Comparison of ENCODE assay signal across 20 cellular contexts in the genomic region with DNA sequence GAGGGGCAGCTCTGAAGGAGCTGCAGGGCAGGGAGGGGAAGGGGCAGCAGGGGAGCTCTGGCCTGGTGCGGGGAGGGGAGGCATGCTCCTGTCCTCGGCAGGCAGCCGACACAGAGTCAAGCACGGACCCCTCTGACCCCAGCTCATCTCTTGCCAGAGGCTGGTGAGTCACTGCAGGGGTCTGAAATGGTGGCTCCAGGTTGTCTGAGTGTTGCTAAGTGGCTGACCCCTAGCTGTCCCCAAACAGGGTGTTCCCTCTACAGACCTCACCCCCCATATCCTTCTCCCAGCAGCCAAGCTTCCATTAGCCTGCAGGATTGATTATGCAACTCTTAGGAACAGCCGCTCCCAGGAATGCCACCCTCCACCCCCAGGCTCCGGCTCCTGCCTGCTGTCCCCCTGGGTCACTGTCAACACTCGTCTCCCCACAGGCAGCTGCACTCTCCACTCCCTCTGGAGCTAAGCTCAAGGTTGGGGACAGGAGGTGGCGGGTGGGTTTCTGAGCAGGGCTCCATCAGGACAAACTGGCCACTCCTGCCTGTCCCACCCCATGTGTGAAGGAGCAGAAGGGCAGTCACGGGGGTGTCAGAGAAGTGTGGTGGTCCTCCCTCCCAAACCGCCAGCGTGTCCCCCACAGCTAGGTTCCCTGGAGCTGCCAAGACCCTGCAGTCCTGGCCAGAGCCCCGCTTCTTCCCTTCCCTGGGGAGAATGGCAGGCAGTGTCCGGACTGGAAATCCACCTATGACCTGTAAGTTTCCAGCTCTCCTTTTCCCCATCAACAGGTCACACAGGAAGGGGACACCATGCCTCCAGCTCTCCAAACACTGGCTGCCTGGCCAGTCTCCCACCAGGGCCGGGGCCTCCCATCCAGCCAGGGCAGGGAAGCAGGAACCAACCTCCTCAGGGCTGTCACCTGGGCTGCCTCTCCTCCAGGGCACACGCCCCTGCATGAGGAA. TPM values are rescaled to one million over a fixed set of nuclear protein-coding genes. Genes with fewer than 3 reads are reported as not detected.
DNase-seq lines count a peak whose midpoint lies in the region; ATAC-seq, FAIRE-seq and TF ChIP-seq lines count a peak whose summit lies in the region.
"Had no signal": no experiment of that assay in that cellular context is flagged by ENCODE, and none has a peak within 500 bp of the region (broad histone marks: within the 10 kb centered on the region; RNA-seq: fewer than 3 reads in every experiment).

No MANE protein-coding gene starts in this region.

- H3K9ac ChIP-seq in endodermal cell (ENCODE audit: extremely low read depth, low read length, poor library complexity, severe bottlenecking), result no peak overlapping the region

- no peak for DNase-seq in natural killer cell treated with Interleukin-12 subunit alpha and Interleukin-12 subunit beta and Interleukin-15 and Interleukin-18, amount 100 ng/mL, for 72 hours (ENCODE audit: low spot score)
- DNase-seq in natural killer cell (no peak), endodermal cell (peak; percentile 80), CD14-positive monocyte (ENCODE audit: low spot score) (no peak), HUDEP-2 (lab: John Stamatoyannopoulos, UW; ENCODE audit: unreplicated experiment in 76 of 76) (no peak), pancreas (no peak)
- DNase-seq in stimulated activated CD4-positive, alpha-beta T cell treated with anti-CD3 and anti-CD28 coated beads, Interleukin-4, amount 100 ng/mL, for 1 hour, result no peak
- DNase-seq: activated naive CD4-positive, alpha-beta T cell treated with anti-CD3 and anti-CD28 coated beads, Interleukin-2, amount 50 U/mL, for 16 hours; activated T-cell treated with anti-CD3 and anti-CD28 coated beads, Interleukin-2, amount 50 U/mL, for 1 hour; CD8-positive, alpha-beta T cell; dermis blood vessel endothelial cell; DMS79 treated with DMSO at 0.1 percent for 48 hours; NCI-H1930; NCI-H510A treated with DMSO at 0.1 percent for 48 hours; stimulated activated naive B cell treated with anti-CD40 and anti-IgM and Interleukin-4, amounts not matched to agents 10 μg/mL and 1 μg/mL and 100 μg/mL, for 72 hours had no signal

- H3K36me3 Mint-ChIP-seq in natural killer cell treated with Interleukin-12 subunit alpha and Interleukin-12 subunit beta and Interleukin-15 and Interleukin-18, amount 100 ng/mL, for 72 hours, result no peaks in the 10 kb centered on the region
- no peaks in the 10 kb centered on the region for H3K36me3 Mint-ChIP-seq in natural killer cell
- no peaks in the 10 kb centered on the region for H3K36me3 Mint-ChIP-seq in endodermal cell (ENCODE audit: low read depth)
- H3K36me3 Mint-ChIP-seq in CD14-positive monocyte, result no peaks in the 10 kb centered on the region
- H3K36me3 Mint-ChIP-seq: CD8-positive, alpha-beta T cell; memory B cell; stimulated activated naive B cell treated with anti-CD40 and anti-IgM and Interleukin-4, amounts not matched to agents 10 μg/mL and 1 μg/mL and 100 μg/mL, for 72 hours had no signal

- H3K4me3 ChIP-seq in endodermal cell (ENCODE audit: low read length) (no peak overlapping the region), mesodermal cell (ENCODE audit: extremely low read depth, insufficient read depth, low read length, poor library complexity, severe bottlenecking) (no peak overlapping the region), pancreas (no peak overlapping the region)
- H3K4me3 ChIP-seq: smooth muscle cell had no signal

- H3K4me1 Mint-ChIP-seq in natural killer cell treated with Interleukin-12 subunit alpha and Interleukin-12 subunit beta and Interleukin-15 and Interleukin-18, amount 100 ng/mL, for 72 hours (ENCODE audit: low read depth in 2 of 2), result peaks cover 0 to 4% of the 10 kb centered on the region in 2 donors
- H3K4me1 Mint-ChIP-seq in natural killer cell (peaks cover 0 to 7% of the 10 kb centered on the region in 2 donors), endodermal cell (peaks cover 49% of the 10 kb centered on the region), CD14-positive monocyte (peaks cover 33% of the 10 kb centered on the region)

- no peaks in the 10 kb centered on the region for H3K9me3 Mint-ChIP-seq in natural killer cell treated with Interleukin-12 subunit alpha and Interleukin-12 subunit beta and Interleukin-15 and Interleukin-18, amount 100 ng/mL, for 72 hours
- H3K9me3 Mint-ChIP-seq in natural killer cell, result no peaks in the 10 kb centered on the region
- no peaks in the 10 kb centered on the region for H3K9me3 Mint-ChIP-seq in endodermal cell
- H3K9me3 Mint-ChIP-seq in CD14-positive monocyte, result peaks cover 0 to 2% (median 0%) of the 10 kb centered on the region in 7 donors
- H3K9me3 Mint-ChIP-seq: CD8-positive, alpha-beta T cell; memory B cell; stimulated activated naive B cell treated with anti-CD40 and anti-IgM and Interleukin-4, amounts not matched to agents 10 μg/mL and 1 μg/mL and 100 μg/mL, for 72 hours had no signal

- no peaks in the 10 kb centered on the region for H3K9me3 ChIP-seq in endodermal cell (ENCODE audit: control insufficient read depth, low read length)
- H3K9me3 ChIP-seq in mesodermal cell (ENCODE audit: control insufficient read depth, low read length), result no peaks in the 10 kb centered on the region
- H3K9me3 ChIP-seq in pancreas, result no peaks in the 10 kb centered on the region

- intact Hi-C loops in natural killer cell (cut with micrococcal nuclease), result no loop called here
- intact Hi-C loops in CD14-positive monocyte (cut with micrococcal nuclease), result no loop called here
- intact Hi-C loops in pancreas (cut with DNase I), result no loop called here

- H3K4me1 ChIP-seq in endodermal cell (ENCODE audit: control insufficient read depth, insufficient read depth, low read length) (peaks cover 23% of the 10 kb centered on the region), mesodermal cell (ENCODE audit: control insufficient read depth, insufficient read depth, low read length, poor library complexity, severe bottlenecking) (peaks cover 47% of the 10 kb centered on the region), pancreas (no peaks in the 10 kb centered on the region)

- FAIRE-seq in pancreas (lab: Jason Lieb, UNC), result no peak
- FAIRE-seq: A204.1 had no signal

- ATAC-seq in natural killer cell treated with Interleukin-12 subunit alpha and Interleukin-12 subunit beta and Interleukin-15 and Interleukin-18, amount 100 ng/mL, for 72 hours, result peak; percentile 10 to 26
- ATAC-seq in natural killer cell, result no peak
- no peak for ATAC-seq in pancreas
- ATAC-seq: CD8-positive, alpha-beta T cell; stimulated activated naive B cell treated with anti-CD40 and anti-IgM and Interleukin-4, amounts not matched to agents 10 μg/mL and 1 μg/mL and 100 μg/mL, for 72 hours had no signal

- 91 to 100% methylated on average over 2 to 15 of the region's 15 CpGs for WGBS in endodermal cell (ENCODE audit: insufficient coverage in 1 of 2, insufficient read length in 1 of 2), 2 experiments
- 62 to 69% methylated on average over 10 to 11 of the region's 15 CpGs for WGBS in mesodermal cell (ENCODE audit: insufficient coverage in 2 of 2), 2 experiments
- 81 to 83% methylated on average over 12 to 15 of the region's 15 CpGs for WGBS in pancreas, 2 donors

- H3K27me3 ChIP-seq in endodermal cell (ENCODE audit: control insufficient read depth, insufficient read depth, low read length, poor library complexity, severe bottlenecking) (no peaks in the 10 kb centered on the region), pancreas (peaks cover 0 to 4% (median 0%) of the 10 kb centered on the region in 4 donors)

- TF ChIP-seq CTCF in natural killer cell (IDR thresholded peaks at IDR 0.05) (no peak), endodermal cell (conservative IDR thresholded peaks at IDR 0.05) (no peak), CD14-positive monocyte (IDR thresholded peaks at IDR 0.05) (no peak), pancreas (IDR thresholded peaks at IDR 0.05) (no peak)

- no peaks in the 10 kb centered on the region for H3K27me3 Mint-ChIP-seq in natural killer cell treated with Interleukin-12 subunit alpha and Interleukin-12 subunit beta and Interleukin-15 and Interleukin-18, amount 100 ng/mL, for 72 hours
- H3K27me3 Mint-ChIP-seq in natural killer cell (ENCODE audit: low read depth in 2 of 2), result no peaks in the 10 kb centered on the region
- no peaks in the 10 kb centered on the region for H3K27me3 Mint-ChIP-seq in endodermal cell (ENCODE audit: insufficient read depth)
- peaks cover 0 to 3% (median 0%) of the 10 kb centered on the region in 3 donors for H3K27me3 Mint-ChIP-seq in CD14-positive monocyte (ENCODE audit: low read depth in 3 of 3)
- H3K27me3 Mint-ChIP-seq: memory B cell; stimulated activated naive B cell treated with anti-CD40 and anti-IgM and Interleukin-4, amounts not matched to agents 10 μg/mL and 1 μg/mL and 100 μg/mL, for 72 hours had no signal

- H3K36me3 ChIP-seq in endodermal cell (ENCODE audit: control insufficient read depth, insufficient read depth, low read length), result no peaks in the 10 kb centered on the region
- H3K36me3 ChIP-seq in mesodermal cell (ENCODE audit: control insufficient read depth, insufficient read depth, low read length), result no peaks in the 10 kb centered on the region
- H3K36me3 ChIP-seq in pancreas, result no peaks in the 10 kb centered on the region

- no peak overlapping the region for H3K27ac Mint-ChIP-seq in natural killer cell treated with Interleukin-12 subunit alpha and Interleukin-12 subunit beta and Interleukin-15 and Interleukin-18, amount 100 ng/mL, for 72 hours
- no peak overlapping the region for H3K27ac Mint-ChIP-seq in natural killer cell
- no peak overlapping the region for H3K27ac Mint-ChIP-seq in endodermal cell
- no peak overlapping the region for H3K27ac Mint-ChIP-seq in CD14-positive monocyte
- H3K27ac Mint-ChIP-seq: CD8-positive, alpha-beta T cell; memory B cell had no signal

- H3K27ac ChIP-seq in endodermal cell (ENCODE audit: low read depth, low read length) (no peak overlapping the region), mesodermal cell (ENCODE audit: low read depth, low read length, severe bottlenecking) (peak overlapping the region; percentile 87), pancreas (no peak overlapping the region)

- no peak overlapping the region for H3K4me3 Mint-ChIP-seq in natural killer cell treated with Interleukin-12 subunit alpha and Interleukin-12 subunit beta and Interleukin-15 and Interleukin-18, amount 100 ng/mL, for 72 hours
- H3K4me3 Mint-ChIP-seq in natural killer cell (no peak overlapping the region), endodermal cell (no peak overlapping the region), CD14-positive monocyte (no peak overlapping the region)
- H3K4me3 Mint-ChIP-seq: CD8-positive, alpha-beta T cell; memory B cell; stimulated activated naive B cell treated with anti-CD40 and anti-IgM and Interleukin-4, amounts not matched to agents 10 μg/mL and 1 μg/mL and 100 μg/mL, for 72 hours had no signal

RNA-seq across cellular contexts. Expression of a gene that starts 1.0 kb away (rescaled TPM):
- total RNA-seq in natural killer cell treated with Interleukin-12 subunit alpha and Interleukin-12 subunit beta and Interleukin-15 and Interleukin-18, amount 100 ng/mL, for 72 hours, result under 1 TPM; 0.29 to 0.59 TPM
- total RNA-seq in natural killer cell (under 1 TPM in 2 of 3 donors, not detected in 1; 0.42 to 0.73 TPM), endodermal cell (1 to 10 TPM; 2.3 to 4.0 TPM), pancreas (under 1 TPM; 0.12 to 0.37 (median 0.24) TPM)
- 1.1 TPM for polyA plus RNA-seq in endodermal cell (2013, experiment 1 of 2)
- polyA plus RNA-seq in endodermal cell (2013, experiment 2 of 2), result 0.95 TPM
- 4.3 TPM for polyA plus RNA-seq in mesodermal cell (2013, experiment 1 of 2)
- polyA plus RNA-seq in mesodermal cell (2013, experiment 2 of 2), result 5.3 TPM
- polyA plus RNA-seq in CD14-positive monocyte (not detected), pancreas (under 1 TPM; 0.11 to 0.14 TPM)
- total RNA-seq: CD8-positive, alpha-beta T cell; epithelial cell of proximal tubule had no signal

RNA-seq across cellular contexts. Expression of a gene that starts 57.6 kb away (rescaled TPM):
- 10 to 100 TPM; 26.1 to 73.1 TPM for total RNA-seq in natural killer cell treated with Interleukin-12 subunit alpha and Interleukin-12 subunit beta and Interleukin-15 and Interleukin-18, amount 100 ng/mL, for 72 hours
- total RNA-seq in natural killer cell (10 to 100 TPM in 1 of 3 donors, 1 to 10 TPM in 2; 2.9 to 11.4 (median 5.9) TPM), endodermal cell (100 to 1,000 TPM in 1 of 2 donors, 10 to 100 TPM in 1; 94.9 to 128 TPM), pancreas (1 to 10 TPM in 1 of 6 donors, under 1 TPM in 5; 0.09 to 1.2 (median 0.53) TPM)
- 70.7 TPM for polyA plus RNA-seq in endodermal cell (2013, experiment 1 of 2)
- polyA plus RNA-seq in endodermal cell (2013, experiment 2 of 2), result 64.0 TPM
- 40.0 TPM for polyA plus RNA-seq in mesodermal cell (2013, experiment 1 of 2)
- 44.3 TPM for polyA plus RNA-seq in mesodermal cell (2013, experiment 2 of 2)
- polyA plus RNA-seq in CD14-positive monocyte (under 1 TPM; 0.21 to 0.31 TPM), pancreas (under 1 TPM; 0.52 to 0.72 TPM)

RNA-seq across cellular contexts. Expression of a gene that starts 58.1 kb away (rescaled TPM):
- total RNA-seq in natural killer cell treated with Interleukin-12 subunit alpha and Interleukin-12 subunit beta and Interleukin-15 and Interleukin-18, amount 100 ng/mL, for 72 hours, result 10 to 100 TPM; 61.6 to 84.9 TPM
- 10 to 100 TPM; 32.8 to 44.1 (median 43.7) TPM for total RNA-seq in natural killer cell
- 100 to 1,000 TPM in 1 of 2 donors, 10 to 100 TPM in 1; 95.7 to 119 TPM for total RNA-seq in endodermal cell
- polyA plus RNA-seq in endodermal cell (2013, experiment 1 of 2), result 62.9 TPM
- 62.4 TPM for polyA plus RNA-seq in endodermal cell (2013, experiment 2 of 2)
- polyA plus RNA-seq in mesodermal cell (2013, experiment 1 of 2), result 71.6 TPM
- 71.9 TPM for polyA plus RNA-seq in mesodermal cell (2013, experiment 2 of 2)
- 100 to 1,000 TPM; 113 to 130 TPM for polyA plus RNA-seq in CD14-positive monocyte
- total RNA-seq in pancreas, result 10 to 100 TPM; 19.3 to 49.9 (median 33.1) TPM
- polyA plus RNA-seq in pancreas, result 10 to 100 TPM in 1 of 2 donors, 1 to 10 TPM in 1; 6.6 to 15.2 TPM

Comparison
In these comparisons a context has a peak if more than half of its experiments do, and no peak if none do; other contexts are left out.
1. ATAC-seq: peak in natural killer cell treated with Interleukin-12 subunit alpha and Interleukin-12 subunit beta and Interleukin-15 and Interleukin-18, amount 100 ng/mL, for 72 hours (2 of 2); none in natural killer cell (0 of 3) and pancreas (0 of 4).